32 cellular contexts compared by ENCODE assay signal in genomic region chrX:17009856-17010650, GRCh38.
DNase-seq lines count a peak whose midpoint lies in the region; ATAC-seq and TF ChIP-seq lines count a peak whose summit lies in the region.
"Had no signal": no experiment of that assay in that cellular context is flagged by ENCODE, and none has a peak within 500 bp of the region (broad histone marks: within the 10 kb centered on the region; RNA-seq: fewer than 3 reads in every experiment).

No MANE protein-coding gene starts in this region.

- H3K27ac Mint-ChIP-seq in Calu3 (ENCODE audit: unreplicated experiment), result peak overlapping the region; percentile 37
- peak overlapping the region; percentile 74 to 94 (median 93) for H3K27ac Mint-ChIP-seq in nephron
- H3K27ac Mint-ChIP-seq: activated naive CD4-positive, alpha-beta T cell treated with anti-CD3 and anti-CD28 coated beads, Interleukin-2, amount 50 U/mL, for 24 hours; CD4-positive, alpha-beta T cell; natural killer cell had no signal

- H3K36me3 Mint-ChIP-seq in Calu3 (ENCODE audit: insufficient read depth, unreplicated experiment), result peaks cover 5% of the 10 kb centered on the region
- H3K36me3 Mint-ChIP-seq in nephron (ENCODE audit: low read depth), result no peaks in the 10 kb centered on the region
- H3K36me3 Mint-ChIP-seq: activated naive CD4-positive, alpha-beta T cell treated with anti-CD3 and anti-CD28 coated beads, Interleukin-2, amount 50 U/mL, for 24 hours; natural killer cell had no signal

- no peaks in the 10 kb centered on the region for H3K27me3 ChIP-seq in thyroid gland
- H3K27me3 ChIP-seq: esophagus muscularis mucosa, testis, vagina had no signal

- H3K4me3 ChIP-seq in epithelial cell of proximal tubule (ENCODE audit: low read depth, low read length) (peak overlapping the region; percentile 26), thyroid gland (replicated peaks in 1 of 3) (no peak overlapping the region)
- H3K4me3 ChIP-seq: coronary artery, esophagus muscularis mucosa, lower lobe of right lung, psoas muscle, testis, vagina had no signal

- TF ChIP-seq CTCF in Calu3 (IDR thresholded peaks at IDR 0.05; ENCODE audit: unreplicated experiment) (no peak), VCaP (conservative IDR thresholded peaks at IDR 0.05) (no peak), epithelial cell of proximal tubule (conservative IDR thresholded peaks at IDR 0.05; ENCODE audit: low read depth, low read length) (no peak), nephron (IDR thresholded peaks at IDR 0.05; ENCODE audit: unreplicated experiment in 3 of 3) (no peak), thyroid gland (IDR thresholded peaks at IDR 0.05) (no peak)

- 89 to 91% methylated on average over 3 of the region's 3 CpGs for WGBS in thyroid gland, 2 donors

- no peaks in the 10 kb centered on the region for H3K4me1 ChIP-seq in thyroid gland
- H3K4me1 ChIP-seq: lower lobe of right lung, psoas muscle, testis, vagina had no signal

- no peaks in the 10 kb centered on the region for H3K9me3 Mint-ChIP-seq in Calu3 (ENCODE audit: low read depth, unreplicated experiment)
- no peaks in the 10 kb centered on the region for H3K9me3 Mint-ChIP-seq in nephron
- H3K9me3 Mint-ChIP-seq: activated naive CD4-positive, alpha-beta T cell treated with anti-CD3 and anti-CD28 coated beads, Interleukin-2, amount 50 U/mL, for 24 hours; CD4-positive, alpha-beta T cell; natural killer cell had no signal

- no peaks in the 10 kb centered on the region for H3K27me3 Mint-ChIP-seq in Calu3 (ENCODE audit: unreplicated experiment)
- peaks cover 13% of the 10 kb centered on the region for H3K27me3 Mint-ChIP-seq in nephron (ENCODE audit: low read depth)
- H3K27me3 Mint-ChIP-seq: activated naive CD4-positive, alpha-beta T cell treated with anti-CD3 and anti-CD28 coated beads, Interleukin-2, amount 50 U/mL, for 24 hours; CD4-positive, alpha-beta T cell had no signal

- CTCF ChIA-PET in Calu3 (lab: Charles Lee), result interaction anchor here (1.5 to 2.1 kb wide), 3 partner anchors 36 to 127 kb away, joined by 4 to 11 read pairs (median 8); no protein-coding TSS in a partner anchor

- H3K9me3 ChIP-seq in thyroid gland, result no peaks in the 10 kb centered on the region
- H3K9me3 ChIP-seq: esophagus muscularis mucosa, lower lobe of right lung, psoas muscle, testis, vagina had no signal

- no peak for TF ChIP-seq POLR2A in thyroid gland (IDR thresholded peaks at IDR 0.05)

- H3K4me1 Mint-ChIP-seq in Calu3 (ENCODE audit: low read depth, unreplicated experiment) (peaks cover 28% of the 10 kb centered on the region), nephron (peaks cover 37% of the 10 kb centered on the region)
- H3K4me1 Mint-ChIP-seq: activated naive CD4-positive, alpha-beta T cell treated with anti-CD3 and anti-CD28 coated beads, Interleukin-2, amount 50 U/mL, for 24 hours; natural killer cell had no signal

- no TSS peak for BruUV-seq in Calu3 (replicated peaks; lab: Mats Ljungman, UMichigan)

- no peak for ATAC-seq in HG02852 (IDR thresholded peaks at IDR 0.05; ENCODE audit: unreplicated experiment)
- no peak for ATAC-seq in HG02642 (IDR thresholded peaks at IDR 0.05; ENCODE audit: poor library complexity, unreplicated experiment)
- no peak for ATAC-seq in HG03039 (IDR thresholded peaks at IDR 0.05; ENCODE audit: unreplicated experiment)
- ATAC-seq: natural killer cell; psoas muscle; stimulated activated naive CD8-positive, alpha-beta T cell treated with anti-CD3 and anti-CD28 coated beads, Interleukin-15, Interleukin-2, amounts not matched to agents 100 U/mL and 50 U/mL, for 24 hours had no signal

- no peak for DNase-seq in Calu3
- DNase-seq in epithelial cell of proximal tubule (ENCODE audit: low read depth), result no peak
- DNase-seq in thyroid gland, result no peak
- DNase-seq: activated CD4-positive, alpha-beta T cell treated with anti-CD3 and anti-CD28 coated beads for 48 hours; activated T-cell treated with anti-CD3 and anti-CD28 coated beads for 4 hours; AML-193; amniotic stem cell; CD4-positive, alpha-beta T cell; foreskin fibroblast; lower lobe of right lung; midbrain; natural killer cell; NCI-H1417 treated with DMSO at 0.1 percent for 48 hours; NCI-H2029 treated with DMSO at 0.1 percent for 48 hours; NCI-H345; NCI-H774; occipital lobe; psoas muscle; SHP77 treated with DMSO at 0.1 percent for 48 hours; stimulated activated naive CD8-positive, alpha-beta T cell treated with anti-CD3 and anti-CD28 coated beads, Interleukin-15, Interleukin-2, amounts not matched to agents 100 U/mL and 50 U/mL, for 24 hours; testis; WERI-Rb-1 had no signal

- no peaks in the 10 kb centered on the region for H3K36me3 ChIP-seq in thyroid gland
- H3K36me3 ChIP-seq: esophagus muscularis mucosa, lower lobe of right lung, vagina, WERI-Rb-1 had no signal

- H3K27ac ChIP-seq in VCaP (peak overlapping the region; percentile 48), thyroid gland (no peak overlapping the region)
- H3K27ac ChIP-seq: coronary artery, esophagus muscularis mucosa, HL-60, lower lobe of right lung, psoas muscle, testis, vagina, WERI-Rb-1 had no signal

- H3K4me3 Mint-ChIP-seq in Calu3 (ENCODE audit: low read depth, unreplicated experiment) (peak overlapping the region; percentile 37), nephron (peak overlapping the region in 2 of 3 experiments; percentile 14 to 33)
- H3K4me3 Mint-ChIP-seq: activated naive CD4-positive, alpha-beta T cell treated with anti-CD3 and anti-CD28 coated beads, Interleukin-2, amount 50 U/mL, for 24 hours; CD4-positive, alpha-beta T cell; natural killer cell had no signal

- intact Hi-C loops in Calu3 (cut with micrococcal nuclease; ENCODE audit: unreplicated experiment) (no loop called here), thyroid gland (cut with DNase I) (no loop called here)
